In genomic region chr1:224189561-224189960, GRCh38 we compare ENCODE assay signal across 20 cellular contexts. TPM values are rescaled to one million over a fixed set of nuclear protein-coding genes. Genes with fewer than 3 reads are reported as not detected.
DNase-seq lines count a peak whose midpoint lies in the region; ATAC-seq and TF ChIP-seq lines count a peak whose summit lies in the region.
"Had no signal": no experiment of that assay in that cellular context is flagged by ENCODE, and none has a peak within 500 bp of the region (broad histone marks: within the 10 kb centered on the region; RNA-seq: fewer than 3 reads in every experiment).

No MANE protein-coding gene starts in this region.

- no peaks in the 10 kb centered on the region for H3K36me3 ChIP-seq in ovary

- CTCF ChIA-PET in RWPE1 (lab: Yijun Ruan, JAX) = no interaction called here

- H3K9me3 Mint-ChIP-seq in activated T-cell treated with anti-CD3 and anti-CD28 coated beads, Interleukin-2, amount 50 U/mL, for 24 hours = no peaks in the 10 kb centered on the region
- H3K9me3 Mint-ChIP-seq in activated T-cell treated with anti-CD3 and anti-CD28 coated beads, Interleukin-2, amount 50 U/mL, for 4 hours = peaks cover 3% of the 10 kb centered on the region
- H3K9me3 Mint-ChIP-seq in activated T-helper 2 cell treated with anti-CD3 and anti-CD28 coated beads, Interferon-gamma antibody, Interleukin-2, Interleukin-4, amounts not matched to agents 10 μg/mL and 5 μg/mL and 100 μg/mL, durations not matched to agents 14 hours and 24 hours and 36 hours = no peaks in the 10 kb centered on the region
- H3K9me3 Mint-ChIP-seq: GM23338 had no signal

- H3K9me3 ChIP-seq in ovary = no peaks in the 10 kb centered on the region
- H3K9me3 ChIP-seq: MG63 had no signal

- H3K4me1 Mint-ChIP-seq in activated T-cell treated with anti-CD3 and anti-CD28 coated beads, Interleukin-2, amount 50 U/mL, for 24 hours (ENCODE audit: low read depth) = peaks cover 61% of the 10 kb centered on the region
- H3K4me1 Mint-ChIP-seq in activated T-cell treated with anti-CD3 and anti-CD28 coated beads, Interleukin-2, amount 50 U/mL, for 4 hours (ENCODE audit: low read depth) = peaks cover 38% of the 10 kb centered on the region
- peaks cover 38% of the 10 kb centered on the region for H3K4me1 Mint-ChIP-seq in activated T-helper 2 cell treated with anti-CD3 and anti-CD28 coated beads, Interferon-gamma antibody, Interleukin-2, Interleukin-4, amounts not matched to agents 10 μg/mL and 5 μg/mL and 100 μg/mL, durations not matched to agents 14 hours and 24 hours and 36 hours (ENCODE audit: low read depth)

- WGBS in ovary, 3 donors = 96 to 98% (median 97%) methylated on average over 7 of the region's 7 CpGs

- H3K27me3 ChIP-seq in ovary = no peaks in the 10 kb centered on the region
- H3K27me3 ChIP-seq: BLaER1, MG63 had no signal

- intact Hi-C loops in activated T-helper 2 cell treated with anti-CD3 and anti-CD28 coated beads, Interferon-gamma antibody, Interleukin-2, Interleukin-4, amounts not matched to agents 10 μg/mL and 5 μg/mL and 100 μg/mL, durations not matched to agents 14 hours and 24 hours and 36 hours (cut with micrococcal nuclease) = loop anchor here (10.0 kb wide), 2 partner anchors 355 to 435 kb away; no protein-coding TSS in a partner anchor
- intact Hi-C loops in posterior vena cava (cut with DNase I) (no loop called here), ovary (cut with DNase I) (no loop called here)

- H3K4me3 Mint-ChIP-seq in activated T-cell treated with anti-CD3 and anti-CD28 coated beads, Interleukin-2, amount 50 U/mL, for 24 hours = no peak overlapping the region
- no peak overlapping the region for H3K4me3 Mint-ChIP-seq in activated T-cell treated with anti-CD3 and anti-CD28 coated beads, Interleukin-2, amount 50 U/mL, for 4 hours
- no peak overlapping the region for H3K4me3 Mint-ChIP-seq in activated T-helper 2 cell treated with anti-CD3 and anti-CD28 coated beads, Interferon-gamma antibody, Interleukin-2, Interleukin-4, amounts not matched to agents 10 μg/mL and 5 μg/mL and 100 μg/mL, durations not matched to agents 14 hours and 24 hours and 36 hours (ENCODE audit: low read depth)
- H3K4me3 Mint-ChIP-seq: GM23338 had no signal

- H3K4me3 ChIP-seq in ovary = no peak overlapping the region
- H3K4me3 ChIP-seq: BLaER1, GM23338, MG63 had no signal

- TF ChIP-seq EP300 in ovary (IDR thresholded peaks at IDR 0.05) = no peak

- POLR2A ChIA-PET in RWPE1 (lab: Yijun Ruan, JAX; ENCODE audit: low non-redundant PET) = no interaction called here

- ATAC-seq in activated T-cell treated with anti-CD3 and anti-CD28 coated beads, Interleukin-2, amount 50 U/mL, for 4 hours = no peak
- no peak for ATAC-seq in HG02588 (IDR thresholded peaks at IDR 0.05; ENCODE audit: unreplicated experiment)
- ATAC-seq: GM23338, HCT116, Right ventricle myocardium inferior had no signal

- no peaks in the 10 kb centered on the region for H3K27me3 Mint-ChIP-seq in activated T-cell treated with anti-CD3 and anti-CD28 coated beads, Interleukin-2, amount 50 U/mL, for 24 hours
- no peaks in the 10 kb centered on the region for H3K27me3 Mint-ChIP-seq in activated T-cell treated with anti-CD3 and anti-CD28 coated beads, Interleukin-2, amount 50 U/mL, for 4 hours (ENCODE audit: low read depth)
- H3K27me3 Mint-ChIP-seq in activated T-helper 2 cell treated with anti-CD3 and anti-CD28 coated beads, Interferon-gamma antibody, Interleukin-2, Interleukin-4, amounts not matched to agents 10 μg/mL and 5 μg/mL and 100 μg/mL, durations not matched to agents 14 hours and 24 hours and 36 hours (ENCODE audit: low read depth) = no peaks in the 10 kb centered on the region
- H3K27me3 Mint-ChIP-seq: CD8-positive, alpha-beta memory T cell had no signal

- H3K27ac ChIP-seq in RWPE1 (no peak overlapping the region), ovary (no peak overlapping the region)
- H3K27ac ChIP-seq: BLaER1 had no signal

- no peak for TF ChIP-seq POLR2A in ovary (IDR thresholded peaks at IDR 0.05)

- peaks cover 2% of the 10 kb centered on the region for H3K4me1 ChIP-seq in ovary (ENCODE audit: insufficient read depth)

- no peak for TF ChIP-seq CTCF in RWPE1 (conservative IDR thresholded peaks at IDR 0.05; ENCODE audit: low read depth)
- TF ChIP-seq CTCF in ovary (IDR thresholded peaks at IDR 0.05) = no peak

- peaks cover 80% of the 10 kb centered on the region for H3K36me3 Mint-ChIP-seq in activated T-cell treated with anti-CD3 and anti-CD28 coated beads, Interleukin-2, amount 50 U/mL, for 24 hours (ENCODE audit: low read depth)
- H3K36me3 Mint-ChIP-seq in activated T-cell treated with anti-CD3 and anti-CD28 coated beads, Interleukin-2, amount 50 U/mL, for 4 hours (ENCODE audit: insufficient read depth) = peaks cover 27% of the 10 kb centered on the region
- peaks cover 65% of the 10 kb centered on the region for H3K36me3 Mint-ChIP-seq in activated T-helper 2 cell treated with anti-CD3 and anti-CD28 coated beads, Interferon-gamma antibody, Interleukin-2, Interleukin-4, amounts not matched to agents 10 μg/mL and 5 μg/mL and 100 μg/mL, durations not matched to agents 14 hours and 24 hours and 36 hours (ENCODE audit: low read depth)

- H3K27ac Mint-ChIP-seq in activated T-cell treated with anti-CD3 and anti-CD28 coated beads, Interleukin-2, amount 50 U/mL, for 24 hours = peak overlapping the region; percentile 57
- H3K27ac Mint-ChIP-seq in activated T-helper 2 cell treated with anti-CD3 and anti-CD28 coated beads, Interferon-gamma antibody, Interleukin-2, Interleukin-4, amounts not matched to agents 10 μg/mL and 5 μg/mL and 100 μg/mL, durations not matched to agents 14 hours and 24 hours and 36 hours = peak overlapping the region; percentile 19
- H3K27ac Mint-ChIP-seq: GM23338 had no signal

- no peak for DNase-seq in activated T-cell treated with anti-CD3 and anti-CD28 coated beads, Interleukin-2, amount 50 U/mL, for 24 hours
- no peak for DNase-seq in activated T-cell treated with anti-CD3 and anti-CD28 coated beads, Interleukin-2, amount 50 U/mL, for 4 hours
- DNase-seq in ELR (ENCODE audit: low read depth) (peak; percentile 36), posterior vena cava (ENCODE audit: low spot score) (peak; percentile 7), RWPE1 (ENCODE audit: low spot score) (no peak), ovary (no peak)
- no peak for DNase-seq in activated T-helper 2 cell treated with anti-CD3 and anti-CD28 coated beads, Interferon-gamma antibody, Interleukin-2, Interleukin-4, amounts not matched to agents 10 μg/mL and 5 μg/mL and 100 μg/mL, durations not matched to agents 14 hours and 24 hours and 36 hours (ENCODE audit: low spot score)
- DNase-seq: CD8-positive, alpha-beta memory T cell; DMS79 treated with DMSO at 0.1 percent for 48 hours; GF-D8; KG1; MG63; NCI-H1092 treated with DMSO at 0.1 percent for 48 hours; NCI-H2081 treated with DMSO at 0.1 percent for 48 hours; NCI-H510A treated with DMSO at 0.1 percent for 48 hours had no signal

RNA-seq across cellular contexts. Expression of gene DEGS1, which starts 6.5 kb away (rescaled TPM):
- 10 to 100 TPM; 33.5 to 40.1 (median 34.6) TPM for total RNA-seq in activated T-cell treated with anti-CD3 and anti-CD28 coated beads, Interleukin-2, amount 50 U/mL, for 4 hours
- total RNA-seq in activated T-helper 2 cell treated with anti-CD3 and anti-CD28 coated beads, Interferon-gamma antibody, Interleukin-2, Interleukin-4, amounts not matched to agents 10 μg/mL and 5 μg/mL and 100 μg/mL, durations not matched to agents 14 hours and 24 hours and 36 hours = 49.7 and 51.1 TPM in 2 replicates
- total RNA-seq in posterior vena cava (100 to 1,000 TPM in 1 of 2 donors, 10 to 100 TPM in 1; 91.5 to 109 TPM), ovary (10 to 100 TPM; 37.9 to 61.3 (median 47.3) TPM)
- polyA plus RNA-seq in ovary = 100 to 1,000 TPM in 1 of 2 donors, 10 to 100 TPM in 1; 35.7 to 113 TPM

Comparison
In these comparisons a context has a peak if more than half of its experiments do, and no peak if none do; other contexts are left out.
1. DNase-seq: peak in ELR (single experiment) and posterior vena cava (single experiment); none in activated T-cell treated with anti-CD3 and anti-CD28 coated beads, Interleukin-2, amount 50 U/mL, for 24 hours (single experiment), activated T-cell treated with anti-CD3 and anti-CD28 coated beads, Interleukin-2, amount 50 U/mL, for 4 hours (single experiment), activated T-helper 2 cell treated with anti-CD3 and anti-CD28 coated beads, Interferon-gamma antibody, Interleukin-2, Interleukin-4, amounts not matched to agents 10 μg/mL and 5 μg/mL and 100 μg/mL, durations not matched to agents 14 hours and 24 hours and 36 hours (single experiment), RWPE1 (single experiment) and ovary (0 of 5).